36 cellular contexts compared by ENCODE assay signal in genomic region chr4:163915896-163916295, GRCh38.
DNase-seq lines count a peak whose midpoint lies in the region; ATAC-seq, FAIRE-seq and TF ChIP-seq lines count a peak whose summit lies in the region.
"Had no signal": no experiment of that assay in that cellular context is flagged by ENCODE, and none has a peak within 500 bp of the region (broad histone marks: within the 10 kb centered on the region; RNA-seq: fewer than 3 reads in every experiment).

No MANE protein-coding gene starts in this region.

- H3K4ac ChIP-seq in trophoblast cell (ENCODE audit: low read depth, low read length) = no peak overlapping the region

- H3K27me3 ChIP-seq in trophoblast cell (ENCODE audit: insufficient read depth, low read length) (no peaks in the 10 kb centered on the region), neural progenitor cell (no peaks in the 10 kb centered on the region)
- H3K27me3 ChIP-seq: BE2C; BLaER1; BLaER1 treated with 17β-estradiol and CSF1 and Interleukin-3, amounts not matched to agents 10 nM and 100 nM had no signal

- no peaks in the 10 kb centered on the region for H3K79me1 ChIP-seq in trophoblast cell (ENCODE audit: low read length)

- H4K91ac ChIP-seq in trophoblast cell (ENCODE audit: low read depth, low read length) = no peak overlapping the region

- H3K4me1 ChIP-seq in trophoblast cell (ENCODE audit: control insufficient read depth in 1 of 2, insufficient read depth in 2 of 2, low read length in 2 of 2) (no peaks in the 10 kb centered on the region), neural progenitor cell (no peaks in the 10 kb centered on the region)
- H3K4me1 ChIP-seq: A549; BE2C; BLaER1; BLaER1 treated with 17β-estradiol and CSF1 and Interleukin-3, amounts not matched to agents 10 nM and 100 nM; Caco-2 had no signal

- FAIRE-seq in D721Med (lab: Jason Lieb, UNC) = peak; percentile 16
- FAIRE-seq: A204.1, A549 had no signal

- no peak overlapping the region for H2BK5ac ChIP-seq in trophoblast cell (ENCODE audit: low read depth, low read length, poor library complexity)

- H3K36me3 ChIP-seq in trophoblast cell (ENCODE audit: control insufficient read depth in 1 of 2, insufficient read depth in 2 of 2, low read length in 2 of 2) = no peaks in the 10 kb centered on the region
- no peaks in the 10 kb centered on the region for H3K36me3 ChIP-seq in neural progenitor cell
- H3K36me3 ChIP-seq: BE2C; BLaER1; BLaER1 treated with 17β-estradiol and CSF1 and Interleukin-3, amounts not matched to agents 10 nM and 100 nM had no signal

- H3K27ac ChIP-seq in trophoblast cell (ENCODE audit: low read depth, low read length) = no peak overlapping the region
- H3K27ac ChIP-seq in neural progenitor cell = no peak overlapping the region
- H3K27ac ChIP-seq: 22Rv1; A549; BLaER1; BLaER1 treated with 17β-estradiol and CSF1 and Interleukin-3, amounts not matched to agents 10 nM and 100 nM; C4-2B had no signal

- no peak overlapping the region for H3K9ac ChIP-seq in trophoblast cell (ENCODE audit: low read length)
- no peak overlapping the region for H3K9ac ChIP-seq in neural progenitor cell
- H3K9ac ChIP-seq: BLaER1; BLaER1 treated with 17β-estradiol and CSF1 and Interleukin-3, amounts not matched to agents 10 nM and 100 nM had no signal

- no peak overlapping the region for H2AK5ac ChIP-seq in trophoblast cell (ENCODE audit: low read length)

- ATAC-seq in stimulated activated memory B cell treated with anti-CD40 and anti-IgM and Interleukin-4, amounts not matched to agents 10 μg/mL and 1 μg/mL and 100 μg/mL, for 72 hours = peak; percentile 6
- ATAC-seq in HG03175 (IDR thresholded peaks at IDR 0.05; ENCODE audit: unreplicated experiment) (no peak), HG02852 (IDR thresholded peaks at IDR 0.05; ENCODE audit: unreplicated experiment) (no peak)
- no peak for ATAC-seq in activated naive CD4-positive, alpha-beta T cell treated with anti-CD3 and anti-CD28 coated beads, Interleukin-2, amount 50 U/mL, for 72 hours
- ATAC-seq: A549; CD8-positive, alpha-beta T cell had no signal

- no CpG with 5 or more reads among the region's 3 CpGs for WGBS in trophoblast cell (ENCODE audit: extremely low coverage, insufficient coverage, insufficient read length)

- H3K9me3 Mint-ChIP-seq in stimulated activated memory B cell treated with anti-CD40 and anti-IgM and Interleukin-4, amounts not matched to agents 10 μg/mL and 1 μg/mL and 100 μg/mL, for 72 hours = no peaks in the 10 kb centered on the region
- no peaks in the 10 kb centered on the region for H3K9me3 Mint-ChIP-seq in activated naive CD4-positive, alpha-beta T cell treated with anti-CD3 and anti-CD28 coated beads, Interleukin-2, amount 50 U/mL, for 72 hours
- H3K9me3 Mint-ChIP-seq in neural progenitor cell = no peaks in the 10 kb centered on the region
- H3K9me3 Mint-ChIP-seq: CD14-positive monocyte; CD4-positive, alpha-beta memory T cell; CD4-positive, alpha-beta T cell; CD8-positive, alpha-beta T cell had no signal

- no peak overlapping the region for H2BK120ac ChIP-seq in trophoblast cell (ENCODE audit: insufficient read depth, low read length, poor library complexity)

- H3K79me2 ChIP-seq in trophoblast cell (ENCODE audit: control insufficient read depth, insufficient read depth, low read length, poor library complexity) = no peaks in the 10 kb centered on the region
- no peaks in the 10 kb centered on the region for H3K79me2 ChIP-seq in neural progenitor cell (ENCODE audit: low read depth)

- H4K20me1 ChIP-seq in neural progenitor cell (ENCODE audit: low read depth) = no peaks in the 10 kb centered on the region
- H4K20me1 ChIP-seq: BLaER1; BLaER1 treated with 17β-estradiol and CSF1 and Interleukin-3, amounts not matched to agents 10 nM and 100 nM had no signal

- no peaks in the 10 kb centered on the region for H3K27me3 Mint-ChIP-seq in stimulated activated memory B cell treated with anti-CD40 and anti-IgM and Interleukin-4, amounts not matched to agents 10 μg/mL and 1 μg/mL and 100 μg/mL, for 72 hours
- H3K27me3 Mint-ChIP-seq in neural progenitor cell (ENCODE audit: insufficient read depth, low read depth) = no peaks in the 10 kb centered on the region
- H3K27me3 Mint-ChIP-seq: CD4-positive, alpha-beta memory T cell; CD4-positive, alpha-beta T cell; CD8-positive, alpha-beta memory T cell had no signal

- H3F3A ChIP-seq in neural progenitor cell (ENCODE audit: low read depth) = no peaks in the 10 kb centered on the region

- no peaks in the 10 kb centered on the region for H3K36me3 Mint-ChIP-seq in stimulated activated memory B cell treated with anti-CD40 and anti-IgM and Interleukin-4, amounts not matched to agents 10 μg/mL and 1 μg/mL and 100 μg/mL, for 72 hours
- no peaks in the 10 kb centered on the region for H3K36me3 Mint-ChIP-seq in activated naive CD4-positive, alpha-beta T cell treated with anti-CD3 and anti-CD28 coated beads, Interleukin-2, amount 50 U/mL, for 72 hours
- H3K36me3 Mint-ChIP-seq in neural progenitor cell = no peaks in the 10 kb centered on the region
- H3K36me3 Mint-ChIP-seq: CD14-positive monocyte; CD4-positive, alpha-beta memory T cell; CD4-positive, CD25-positive, alpha-beta regulatory T cell; CD8-positive, alpha-beta memory T cell; CD8-positive, alpha-beta T cell had no signal

- no peaks in the 10 kb centered on the region for H3K9me3 ChIP-seq in trophoblast cell (ENCODE audit: insufficient read depth, low read depth, low read length)
- H3K9me3 ChIP-seq in neural progenitor cell (ENCODE audit: low read depth) = no peaks in the 10 kb centered on the region
- H3K9me3 ChIP-seq: A549; BE2C; BLaER1; BLaER1 treated with 17β-estradiol and CSF1 and Interleukin-3, amounts not matched to agents 10 nM and 100 nM; Caco-2 had no signal

- TF ChIP-seq CTCF in D721Med (IDR thresholded peaks at IDR 0.05; ENCODE audit: insufficient read depth, missing control alignments) (no peak), neural progenitor cell (IDR thresholded peaks at IDR 0.05) (no peak)

- H2AFZ ChIP-seq in trophoblast cell (ENCODE audit: insufficient read depth, low read length, poor library complexity) (no peak overlapping the region), neural progenitor cell (replicated peaks) (no peak overlapping the region)

- no peaks in the 10 kb centered on the region for H3K4me1 Mint-ChIP-seq in stimulated activated memory B cell treated with anti-CD40 and anti-IgM and Interleukin-4, amounts not matched to agents 10 μg/mL and 1 μg/mL and 100 μg/mL, for 72 hours
- H3K4me1 Mint-ChIP-seq in neural progenitor cell = peaks cover 7% of the 10 kb centered on the region
- H3K4me1 Mint-ChIP-seq: B cell; CD14-positive monocyte; CD4-positive, alpha-beta memory T cell; CD4-positive, CD25-positive, alpha-beta regulatory T cell; CD8-positive, alpha-beta memory T cell had no signal

- DNase-seq in D721Med (ENCODE audit: insufficient read length, low spot score) (no peak), islet precursor cell (peak; percentile 71), trophoblast cell (peak; percentile 64 to 68), neural progenitor cell (ENCODE audit: low spot score) (no peak)
- no peak for DNase-seq in activated naive CD4-positive, alpha-beta T cell treated with anti-CD3 and anti-CD28 coated beads, Interleukin-2, amount 50 U/mL, for 72 hours (ENCODE audit: low spot score in 2 of 2)
- DNase-seq: 8988T; ACHN; AML-193; BE2C; C1 segment of cervical spinal cord; Caco-2; Calu3; CD4-positive, alpha-beta memory T cell; CD4-positive, alpha-beta T cell; CD4-positive, CD25-positive, alpha-beta regulatory T cell; CD8-positive, alpha-beta memory T cell; CD8-positive, alpha-beta T cell; COR-L47; DMS 273 treated with DMSO at 0.1 percent for 48 hours; DMS153; DMS53; DMS79; DMS79 treated with DMSO at 0.1 percent for 48 hours; DND-41; EL had no signal

- no peak overlapping the region for H4K8ac ChIP-seq in trophoblast cell (ENCODE audit: low read depth, low read length)

- H3K23ac ChIP-seq in trophoblast cell (ENCODE audit: low read length) = no peak overlapping the region

- no peak overlapping the region for H3K27ac Mint-ChIP-seq in stimulated activated memory B cell treated with anti-CD40 and anti-IgM and Interleukin-4, amounts not matched to agents 10 μg/mL and 1 μg/mL and 100 μg/mL, for 72 hours
- H3K27ac Mint-ChIP-seq in activated naive CD4-positive, alpha-beta T cell treated with anti-CD3 and anti-CD28 coated beads, Interleukin-2, amount 50 U/mL, for 72 hours = no peak overlapping the region
- H3K27ac Mint-ChIP-seq in neural progenitor cell = no peak overlapping the region
- H3K27ac Mint-ChIP-seq: B cell; CD14-positive monocyte; CD4-positive, alpha-beta memory T cell; CD4-positive, alpha-beta T cell; CD4-positive, CD25-positive, alpha-beta regulatory T cell; CD8-positive, alpha-beta memory T cell; CD8-positive, alpha-beta T cell had no signal

- no peak overlapping the region for H3K4me3 Mint-ChIP-seq in stimulated activated memory B cell treated with anti-CD40 and anti-IgM and Interleukin-4, amounts not matched to agents 10 μg/mL and 1 μg/mL and 100 μg/mL, for 72 hours
- no peak overlapping the region for H3K4me3 Mint-ChIP-seq in neural progenitor cell
- H3K4me3 Mint-ChIP-seq: B cell; CD14-positive monocyte; CD4-positive, alpha-beta memory T cell; CD4-positive, alpha-beta T cell; CD4-positive, CD25-positive, alpha-beta regulatory T cell; CD8-positive, alpha-beta memory T cell; CD8-positive, alpha-beta T cell had no signal

- H3K4me3 ChIP-seq in trophoblast cell (ENCODE audit: low read depth, low read length) (no peak overlapping the region), neural progenitor cell (no peak overlapping the region)
- H3K4me3 ChIP-seq: A549; BLaER1; BLaER1 treated with 17β-estradiol and CSF1 and Interleukin-3, amounts not matched to agents 10 nM and 100 nM had no signal

- H3K4me2 ChIP-seq in trophoblast cell (ENCODE audit: low read length) = no peak overlapping the region
- H3K4me2 ChIP-seq in neural progenitor cell = no peak overlapping the region
- H3K4me2 ChIP-seq: A549; BLaER1; BLaER1 treated with 17β-estradiol and CSF1 and Interleukin-3, amounts not matched to agents 10 nM and 100 nM had no signal

- H4K12ac ChIP-seq in trophoblast cell (ENCODE audit: low read depth, low read length) = no peak overlapping the region

- no peak overlapping the region for H3K14ac ChIP-seq in trophoblast cell (ENCODE audit: low read length)

- H2BK12ac ChIP-seq in trophoblast cell (ENCODE audit: low read length) = no peak overlapping the region

- no peak overlapping the region for H3K18ac ChIP-seq in trophoblast cell (ENCODE audit: low read length)

Comparison
In these comparisons a context has a peak if more than half of its experiments do, and no peak if none do; other contexts are left out.
1. DNase-seq: peak in islet precursor cell (single experiment) and trophoblast cell (2 of 2); none in D721Med (single experiment), activated naive CD4-positive, alpha-beta T cell treated with anti-CD3 and anti-CD28 coated beads, Interleukin-2, amount 50 U/mL, for 72 hours (0 of 2) and neural progenitor cell (single experiment).